ENCODE assay signal across 1 cellular context in genomic region chr6:43989556-43990248, GRCh38.
TF ChIP-seq lines count a peak whose summit lies in the region.

No MANE protein-coding gene starts in this region.

TF ChIP-seq in HepG2, 621 proteins besides CTCF, POLR2A, EP300 and RAD21 (continued from another document and continues in another):
- TF ChIP-seq ZHX2 (IDR thresholded peaks at IDR 0.05; ENCODE audit: low read depth) (no peak), ZHX2 (CRISPR knock-in tag; IDR thresholded peaks at IDR 0.05; ENCODE audit: borderline replicate concordance) (no peak), HOXA7 (CRISPR knock-in tag; IDR thresholded peaks at IDR 0.05) (no peak), MIER3 (CRISPR knock-in tag; IDR thresholded peaks at IDR 0.05; ENCODE audit: borderline replicate concordance) (no peak), SMC3 (IDR thresholded peaks at IDR 0.05; ENCODE audit: low read length) (no peak), FOXP1 (IDR thresholded peaks at IDR 0.05) (no peak), FOXP1 (CRISPR knock-in tag; IDR thresholded peaks at IDR 0.05) (no peak), ZNF883 (CRISPR knock-in tag; IDR thresholded peaks at IDR 0.05; ENCODE audit: not compliant biosample characterization) (peak; percentile 22), ZNF841 (CRISPR knock-in tag; IDR thresholded peaks at IDR 0.05; ENCODE audit: borderline replicate concordance) (no peak), ZNF704 (CRISPR knock-in tag; IDR thresholded peaks at IDR 0.05; ENCODE audit: borderline replicate concordance) (no peak), ZFAT (CRISPR knock-in tag; conservative IDR thresholded peaks at IDR 0.05) (no peak), MIXL1 (CRISPR knock-in tag; IDR thresholded peaks at IDR 0.05) (no peak), TP53 (CRISPR knock-in tag; conservative IDR thresholded peaks at IDR 0.05) (no peak), CEBPB (IDR thresholded peaks at IDR 0.05; ENCODE audit: borderline replicate concordance, low read depth, low read length) (no peak), HINFP (CRISPR knock-in tag; IDR thresholded peaks at IDR 0.05; ENCODE audit: low read depth) (no peak), HOXA9 (CRISPR knock-in tag; IDR thresholded peaks at IDR 0.05; ENCODE audit: borderline replicate concordance) (no peak), ADNP (CRISPR knock-in tag; IDR thresholded peaks at IDR 0.05) (no peak), ZNF30 (CRISPR knock-in tag; IDR thresholded peaks at IDR 0.05) (no peak), BCLAF1 (IDR thresholded peaks at IDR 0.05) (no peak), NPAS2 (CRISPR knock-in tag; IDR thresholded peaks at IDR 0.05; ENCODE audit: borderline replicate concordance) (no peak), ZSCAN21 (CRISPR knock-in tag; IDR thresholded peaks at IDR 0.05; ENCODE audit: borderline replicate concordance) (no peak), FOXK1 (CRISPR knock-in tag; IDR thresholded peaks at IDR 0.05; ENCODE audit: borderline replicate concordance, low read depth) (no peak), DZIP1 (CRISPR knock-in tag; IDR thresholded peaks at IDR 0.05) (0 out of 2 replicates have a peak, but pooled peaks have one; percentile 21), ATF5 (CRISPR knock-in tag; IDR thresholded peaks at IDR 0.05; ENCODE audit: low read depth) (no peak), PBX2 (CRISPR knock-in tag; IDR thresholded peaks at IDR 0.05) (no peak), RFX3 (CRISPR knock-in tag; IDR thresholded peaks at IDR 0.05) (no peak), SUZ12 (IDR thresholded peaks at IDR 0.05; ENCODE audit: low read depth, low read length) (no peak), ZNF256 (CRISPR knock-in tag; conservative IDR thresholded peaks at IDR 0.05) (no peak), ZNF34 (CRISPR knock-in tag; IDR thresholded peaks at IDR 0.05; ENCODE audit: borderline replicate concordance) (no peak), IRX3 (CRISPR knock-in tag; IDR thresholded peaks at IDR 0.05; ENCODE audit: borderline replicate concordance, low read depth) (no peak), STAG1 (CRISPR knock-in tag; IDR thresholded peaks at IDR 0.05) (no peak), ZNF350 (CRISPR knock-in tag; IDR thresholded peaks at IDR 0.05; ENCODE audit: borderline replicate concordance, low read depth) (no peak), ZNF850 (CRISPR knock-in tag; conservative IDR thresholded peaks at IDR 0.05) (no peak), MZF1 (CRISPR knock-in tag; IDR thresholded peaks at IDR 0.05; ENCODE audit: borderline replicate concordance) (0 out of 2 replicates have a peak, but pooled peaks have one; percentile 83), ZC3H4 (CRISPR knock-in tag; IDR thresholded peaks at IDR 0.05; ENCODE audit: borderline replicate concordance) (no peak), EED (CRISPR knock-in tag; IDR thresholded peaks at IDR 0.05) (no peak), ZNF280B (CRISPR knock-in tag; IDR thresholded peaks at IDR 0.05; ENCODE audit: borderline replicate concordance) (no peak), ZNF550 (CRISPR knock-in tag; IDR thresholded peaks at IDR 0.05; ENCODE audit: borderline replicate concordance) (no peak), ZNF557 (CRISPR knock-in tag; IDR thresholded peaks at IDR 0.05) (no peak), SOX6 (IDR thresholded peaks at IDR 0.05) (no peak), SOX6 (CRISPR knock-in tag; IDR thresholded peaks at IDR 0.05) (no peak), ZBTB37 (CRISPR knock-in tag; IDR thresholded peaks at IDR 0.05) (no peak), CSRNP1 (CRISPR knock-in tag; IDR thresholded peaks at IDR 0.05) (no peak)
